1 cellular context compared by ENCODE assay signal in the genomic region with DNA sequence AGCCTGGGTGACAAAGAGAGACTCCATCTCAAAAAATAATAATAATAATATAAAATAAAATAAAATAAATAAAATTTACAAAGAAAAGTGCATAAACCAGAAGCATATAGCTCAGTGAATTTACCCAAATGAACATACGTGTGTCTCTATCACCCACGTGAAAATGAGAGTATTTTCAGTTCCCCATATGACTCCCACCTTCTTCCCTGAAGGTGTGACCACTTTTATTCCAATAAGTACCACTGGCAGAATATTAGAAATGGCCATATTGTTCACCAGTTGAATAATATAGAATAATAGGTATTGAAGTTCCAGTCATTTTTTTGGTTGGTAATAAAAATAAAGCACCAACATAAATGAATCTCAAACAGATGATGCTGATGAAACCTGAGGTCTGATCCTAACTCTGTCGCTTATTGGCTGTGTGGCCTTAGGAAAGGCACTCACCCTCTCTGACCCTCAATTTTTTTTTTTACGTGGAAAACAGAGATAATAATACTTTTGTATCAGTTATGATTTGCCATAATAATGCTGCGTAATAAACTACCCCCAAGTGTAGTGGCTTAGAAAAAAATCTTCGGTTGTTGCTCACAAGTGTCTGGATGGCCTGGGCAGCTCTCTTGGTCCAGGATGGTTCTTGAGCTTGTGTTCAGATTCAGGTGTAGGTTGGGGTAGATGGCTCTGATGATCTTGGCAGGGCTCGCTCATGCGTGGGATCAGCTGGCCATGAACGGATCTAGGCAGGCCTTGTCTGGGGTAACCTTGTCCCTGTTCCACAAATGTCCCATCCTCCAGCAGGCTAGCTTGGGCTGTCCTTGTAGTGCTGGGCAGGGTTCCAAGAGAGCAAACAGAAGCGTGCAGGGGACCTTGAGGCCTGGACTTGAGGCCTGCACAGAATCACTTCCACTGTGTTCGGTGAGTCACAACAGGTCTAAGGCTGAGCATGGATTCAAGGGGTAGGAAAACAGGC.
TF ChIP-seq lines count a peak whose summit lies in the region.

No MANE protein-coding gene starts in this region.

TF ChIP-seq in GM12878, 131 proteins besides CTCF, POLR2A, EP300 and RAD21 (continued from another document and continues in another):
- TF ChIP-seq, protein P1, sequence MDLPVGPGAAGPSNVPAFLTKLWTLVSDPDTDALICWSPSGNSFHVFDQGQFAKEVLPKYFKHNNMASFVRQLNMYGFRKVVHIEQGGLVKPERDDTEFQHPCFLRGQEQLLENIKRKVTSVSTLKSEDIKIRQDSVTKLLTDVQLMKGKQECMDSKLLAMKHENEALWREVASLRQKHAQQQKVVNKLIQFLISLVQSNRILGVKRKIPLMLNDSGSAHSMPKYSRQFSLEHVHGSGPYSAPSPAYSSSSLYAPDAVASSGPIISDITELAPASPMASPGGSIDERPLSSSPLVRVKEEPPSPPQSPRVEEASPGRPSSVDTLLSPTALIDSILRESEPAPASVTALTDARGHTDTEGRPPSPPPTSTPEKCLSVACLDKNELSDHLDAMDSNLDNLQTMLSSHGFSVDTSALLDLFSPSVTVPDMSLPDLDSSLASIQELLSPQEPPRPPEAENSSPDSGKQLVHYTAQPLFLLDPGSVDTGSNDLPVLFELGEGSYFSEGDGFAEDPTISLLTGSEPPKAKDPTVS (IDR thresholded peaks at IDR 0.05; ENCODE audit: low read depth, low read length), result no peak
- TF ChIP-seq BHLHE40 (IDR thresholded peaks at IDR 0.05; ENCODE audit: borderline replicate concordance in 1 of 2, low read depth in 2 of 2, low read length in 1 of 2) (peak; percentile 36; a peak in 1 of 4 replicates), RB1 (IDR thresholded peaks at IDR 0.05; ENCODE audit: borderline replicate concordance) (no peak), MTA3 (IDR thresholded peaks at IDR 0.05; ENCODE audit: borderline replicate concordance, low read length) (no peak), YY1 (IDR thresholded peaks at IDR 0.05; ENCODE audit: low read depth, low read length) (no peak), SPI1 (IDR thresholded peaks at IDR 0.05; ENCODE audit: borderline replicate concordance, insufficient read depth, low read depth, low read length) (peak; percentile 81; the same call in 1 of the 2 replicates), PKNOX1 (IDR thresholded peaks at IDR 0.05) (no peak), POLR2AphosphoS2 (IDR thresholded peaks at IDR 0.05; ENCODE audit: low read depth, low read length) (no peak), LARP7 (IDR thresholded peaks at IDR 0.05) (no peak), ZNF687 (IDR thresholded peaks at IDR 0.05) (no peak), BRCA1 (IDR thresholded peaks at IDR 0.05; ENCODE audit: low read depth, low read length) (no peak), SMAD5 (IDR thresholded peaks at IDR 0.05; ENCODE audit: low read depth) (no peak), ZSCAN29 (IDR thresholded peaks at IDR 0.05) (no peak), RAD51 (IDR thresholded peaks at IDR 0.05) (no peak), IKZF2 (IDR thresholded peaks at IDR 0.05) (peak; percentile 56 to 65; a peak in 3 of 4 replicates), MTA2 (IDR thresholded peaks at IDR 0.05; ENCODE audit: low read depth) (peak; percentile 42; the same call in 1 of the 2 replicates), PML (IDR thresholded peaks at IDR 0.05; ENCODE audit: low read length) (no peak), E4F1 (IDR thresholded peaks at IDR 0.05; ENCODE audit: borderline replicate concordance, partially characterized antibody) (no peak), BCL3 (IDR thresholded peaks at IDR 0.05; ENCODE audit: borderline replicate concordance, insufficient read depth, low read depth, low read length, poor library complexity, severe bottlenecking) (no peak), EZH2 (IDR thresholded peaks at IDR 0.05; ENCODE audit: borderline replicate concordance, control insufficient read depth, low read depth, low read length) (no peak), SUPT20H (IDR thresholded peaks at IDR 0.05; ENCODE audit: borderline replicate concordance, control insufficient read depth, low read depth, low read length) (no peak), EGR1 (IDR thresholded peaks at IDR 0.05; ENCODE audit: borderline replicate concordance in 1 of 2, low read depth in 2 of 2, low read length in 2 of 2) (no peak), NFXL1 (IDR thresholded peaks at IDR 0.05; ENCODE audit: borderline replicate concordance) (no peak), PAX8 (IDR thresholded peaks at IDR 0.05) (no peak), ZNF274 (IDR thresholded peaks at IDR 0.05; ENCODE audit: insufficient read depth, insufficient read length) (no peak), ZBED1 (IDR thresholded peaks at IDR 0.05; ENCODE audit: borderline replicate concordance) (no peak), CHD1 (IDR thresholded peaks at IDR 0.05; ENCODE audit: low read depth, low read length) (no peak), SREBF1 (IDR thresholded peaks at IDR 0.05; ENCODE audit: low read length) (no peak), STAT3 (IDR thresholded peaks at IDR 0.05; ENCODE audit: low read depth, low read length) (no peak), SMC3 (IDR thresholded peaks at IDR 0.05; ENCODE audit: borderline replicate concordance, low read length) (no peak), HCFC1 (IDR thresholded peaks at IDR 0.05; ENCODE audit: low read length) (no peak), ZBTB33 (IDR thresholded peaks at IDR 0.05) (no peak), NFIC (IDR thresholded peaks at IDR 0.05; ENCODE audit: low read depth, low read length) (no peak)
- TF ChIP-seq, protein P2, sequence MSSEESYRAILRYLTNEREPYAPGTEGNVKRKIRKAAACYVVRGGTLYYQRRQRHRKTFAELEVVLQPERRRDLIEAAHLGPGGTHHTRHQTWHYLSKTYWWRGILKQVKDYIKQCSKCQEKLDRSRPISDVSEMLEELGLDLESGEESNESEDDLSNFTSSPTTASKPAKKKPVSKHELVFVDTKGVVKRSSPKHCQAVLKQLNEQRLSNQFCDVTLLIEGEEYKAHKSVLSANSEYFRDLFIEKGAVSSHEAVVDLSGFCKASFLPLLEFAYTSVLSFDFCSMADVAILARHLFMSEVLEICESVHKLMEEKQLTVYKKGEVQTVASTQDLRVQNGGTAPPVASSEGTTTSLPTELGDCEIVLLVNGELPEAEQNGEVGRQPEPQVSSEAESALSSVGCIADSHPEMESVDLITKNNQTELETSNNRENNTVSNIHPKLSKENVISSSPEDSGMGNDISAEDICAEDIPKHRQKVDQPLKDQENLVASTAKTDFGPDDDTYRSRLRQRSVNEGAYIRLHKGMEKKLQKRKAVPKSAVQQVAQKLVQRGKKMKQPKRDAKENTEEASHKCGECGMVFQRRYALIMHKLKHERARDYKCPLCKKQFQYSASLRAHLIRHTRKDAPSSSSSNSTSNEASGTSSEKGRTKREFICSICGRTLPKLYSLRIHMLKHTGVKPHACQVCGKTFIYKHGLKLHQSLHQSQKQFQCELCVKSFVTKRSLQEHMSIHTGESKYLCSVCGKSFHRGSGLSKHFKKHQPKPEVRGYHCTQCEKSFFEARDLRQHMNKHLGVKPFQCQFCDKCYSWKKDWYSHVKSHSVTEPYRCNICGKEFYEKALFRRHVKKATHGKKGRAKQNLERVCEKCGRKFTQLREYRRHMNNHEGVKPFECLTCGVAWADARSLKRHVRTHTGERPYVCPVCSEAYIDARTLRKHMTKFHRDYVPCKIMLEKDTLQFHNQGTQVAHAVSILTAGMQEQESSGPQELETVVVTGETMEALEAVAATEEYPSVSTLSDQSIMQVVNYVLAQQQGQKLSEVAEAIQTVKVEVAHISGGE (CRISPR knock-in tag; IDR thresholded peaks at IDR 0.05), result no peak
- TF ChIP-seq, protein P3, sequence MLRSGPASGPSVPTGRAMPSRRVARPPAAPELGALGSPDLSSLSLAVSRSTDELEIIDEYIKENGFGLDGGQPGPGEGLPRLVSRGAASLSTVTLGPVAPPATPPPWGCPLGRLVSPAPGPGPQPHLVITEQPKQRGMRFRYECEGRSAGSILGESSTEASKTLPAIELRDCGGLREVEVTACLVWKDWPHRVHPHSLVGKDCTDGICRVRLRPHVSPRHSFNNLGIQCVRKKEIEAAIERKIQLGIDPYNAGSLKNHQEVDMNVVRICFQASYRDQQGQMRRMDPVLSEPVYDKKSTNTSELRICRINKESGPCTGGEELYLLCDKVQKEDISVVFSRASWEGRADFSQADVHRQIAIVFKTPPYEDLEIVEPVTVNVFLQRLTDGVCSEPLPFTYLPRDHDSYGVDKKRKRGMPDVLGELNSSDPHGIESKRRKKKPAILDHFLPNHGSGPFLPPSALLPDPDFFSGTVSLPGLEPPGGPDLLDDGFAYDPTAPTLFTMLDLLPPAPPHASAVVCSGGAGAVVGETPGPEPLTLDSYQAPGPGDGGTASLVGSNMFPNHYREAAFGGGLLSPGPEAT (IDR thresholded peaks at IDR 0.05; ENCODE audit: low read depth), result peak; percentile 55; the same call in 1 of the 2 replicates
